ENCODE assay signal across 11 cellular contexts in the genomic region with DNA sequence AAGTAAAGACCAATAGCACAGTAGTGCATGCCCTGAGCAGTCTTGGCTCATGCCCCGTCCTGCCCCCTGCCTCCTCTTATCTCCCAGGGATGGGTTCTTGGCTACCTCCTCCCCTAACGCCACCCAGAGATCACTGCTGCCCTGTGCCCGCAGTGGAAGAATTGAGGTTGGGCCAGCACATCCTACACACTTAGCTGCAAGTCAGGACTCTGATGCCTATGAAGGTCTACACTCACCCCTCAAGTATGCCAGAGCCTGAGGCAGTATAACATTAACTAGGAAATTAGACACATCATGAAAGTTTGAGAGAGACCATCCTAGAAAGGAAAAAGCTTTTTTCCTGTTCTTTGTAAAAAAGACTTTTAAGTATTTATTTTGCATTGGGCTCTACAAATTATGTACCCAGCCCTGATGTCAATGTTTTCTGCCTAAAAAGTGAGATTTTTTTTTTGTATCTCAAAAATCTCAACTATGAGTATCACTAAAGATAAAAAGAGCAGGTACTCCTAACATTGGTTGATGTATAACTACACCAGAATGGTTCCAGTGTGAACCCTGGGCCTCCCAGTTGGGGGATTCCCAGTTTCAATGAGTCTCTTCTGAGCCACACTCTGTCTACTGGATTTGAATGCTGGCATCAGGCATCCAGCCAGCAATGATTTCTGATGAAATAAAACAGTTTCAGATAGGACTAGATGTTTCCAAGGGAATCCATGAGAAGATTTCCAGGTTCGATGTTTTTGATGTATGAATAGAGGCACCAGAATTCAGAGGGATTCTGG.
DNase-seq lines count a peak whose midpoint lies in the region; ATAC-seq, FAIRE-seq and TF ChIP-seq lines count a peak whose summit lies in the region.
"Had no signal": no experiment of that assay in that cellular context is flagged by ENCODE, and none has a peak within 500 bp of the region (broad histone marks: within the 10 kb centered on the region; RNA-seq: fewer than 3 reads in every experiment).

No MANE protein-coding gene starts in this region.

- TF ChIP-seq CTCF in astrocyte (IDR thresholded peaks at IDR 0.05; ENCODE audit: insufficient read depth, low read depth, low read length): no peak

- H3K4me2 ChIP-seq in astrocyte (ENCODE audit: low read length): no peak overlapping the region
- H3K4me2 ChIP-seq: BLaER1, KMS-11 had no signal

- FAIRE-seq in astrocyte (lab: Jason Lieb, UNC): no peak

- H3K4me1 ChIP-seq in astrocyte (ENCODE audit: insufficient read depth, low read length): peaks cover 6% of the 10 kb centered on the region
- H3K4me1 ChIP-seq in stomach smooth muscle (ENCODE audit: control insufficient read depth, insufficient read depth, low read length): peaks cover 15% of the 10 kb centered on the region
- no peaks in the 10 kb centered on the region for H3K4me1 ChIP-seq in CD8-positive, alpha-beta memory T cell (ENCODE audit: insufficient read depth, low read length)
- H3K4me1 ChIP-seq: BLaER1 had no signal

- H3K9ac ChIP-seq in astrocyte (ENCODE audit: low read length) (no peak overlapping the region), stomach smooth muscle (ENCODE audit: low read length in 2 of 2) (no peak overlapping the region)
- H3K9ac ChIP-seq: BLaER1, KMS-11 had no signal

- peaks cover 5% of the 10 kb centered on the region for H3K9me3 Mint-ChIP-seq in astrocyte (ENCODE audit: unreplicated experiment)
- H3K9me3 Mint-ChIP-seq in CD8-positive, alpha-beta memory T cell: peaks cover 0 to 2% (median 0%) of the 10 kb centered on the region in 5 donors

- peaks cover 34% of the 10 kb centered on the region for H3K4me1 Mint-ChIP-seq in astrocyte (ENCODE audit: low read depth, unreplicated experiment)
- H3K4me1 Mint-ChIP-seq in CD8-positive, alpha-beta memory T cell: no peaks in the 10 kb centered on the region

- H3K4me3 Mint-ChIP-seq in astrocyte (ENCODE audit: unreplicated experiment): no peak overlapping the region
- H3K4me3 Mint-ChIP-seq in CD8-positive, alpha-beta memory T cell: no peak overlapping the region

- no peaks in the 10 kb centered on the region for H3K27me3 Mint-ChIP-seq in astrocyte (ENCODE audit: low read depth, unreplicated experiment)
- H3K27me3 Mint-ChIP-seq in CD8-positive, alpha-beta memory T cell: no peaks in the 10 kb centered on the region

- no peak overlapping the region for H3K4me3 ChIP-seq in astrocyte (ENCODE audit: insufficient read depth, low read depth, low read length)
- no peak overlapping the region for H3K4me3 ChIP-seq in stomach smooth muscle (ENCODE audit: low read length in 2 of 2)
- H3K4me3 ChIP-seq in CD8-positive, alpha-beta memory T cell (ENCODE audit: low read length): no peak overlapping the region
- H3K4me3 ChIP-seq: BLaER1 had no signal

- H3K27ac Mint-ChIP-seq in astrocyte (ENCODE audit: unreplicated experiment): peak overlapping the region; percentile 63
- no peak overlapping the region for H3K27ac Mint-ChIP-seq in CD8-positive, alpha-beta memory T cell

- DNase-seq in stimulated activated CD4-positive, alpha-beta T cell treated with anti-CD3 and anti-CD28 coated beads, Interleukin-15, amount 100 ng/mL, for 24 hours: peak; percentile 24
- DNase-seq in stimulated activated CD4-positive, alpha-beta T cell treated with anti-CD3 and anti-CD28 coated beads, Interleukin-4, amount 100 ng/mL, for 4 hours: no peak
- DNase-seq in astrocyte (ENCODE audit: low read depth): no peak
- DNase-seq in mucosa of gallbladder (ENCODE audit: low spot score): no peak
- DNase-seq in CD8-positive, alpha-beta memory T cell: no peak
- DNase-seq: caudate nucleus had no signal

- CTCF ChIA-PET in CD8-positive, alpha-beta memory T cell (lab: Charles Lee): no interaction called here

- ATAC-seq in HG03045 (IDR thresholded peaks at IDR 0.05; ENCODE audit: unreplicated experiment) (peak; percentile 53), GM21367 (IDR thresholded peaks at IDR 0.05; ENCODE audit: unreplicated experiment) (no peak)

- H3K9me3 ChIP-seq in astrocyte (ENCODE audit: insufficient read depth, low read depth, low read length) (no peaks in the 10 kb centered on the region), stomach smooth muscle (ENCODE audit: control insufficient read depth in 2 of 2, low read length in 2 of 2) (no peaks in the 10 kb centered on the region)
- H3K9me3 ChIP-seq in CD8-positive, alpha-beta memory T cell (ENCODE audit: low read length): no peaks in the 10 kb centered on the region
- H3K9me3 ChIP-seq: BLaER1 had no signal

- no peaks in the 10 kb centered on the region for H4K20me1 ChIP-seq in astrocyte (ENCODE audit: insufficient read depth, low read length)
- H4K20me1 ChIP-seq: BLaER1 had no signal

- H3K36me3 ChIP-seq in astrocyte (ENCODE audit: insufficient read depth, low read length) (no peaks in the 10 kb centered on the region), stomach smooth muscle (ENCODE audit: control insufficient read depth in 2 of 2, insufficient read depth in 2 of 2, low read length in 2 of 2) (no peaks in the 10 kb centered on the region)
- H3K36me3 ChIP-seq in CD8-positive, alpha-beta memory T cell (ENCODE audit: insufficient read depth, low read length): no peaks in the 10 kb centered on the region
- H3K36me3 ChIP-seq: BLaER1 had no signal

- no peaks in the 10 kb centered on the region for H3K79me2 ChIP-seq in astrocyte (ENCODE audit: insufficient read depth, low read length)

- POLR2A ChIA-PET in CD8-positive, alpha-beta memory T cell (lab: Charles Lee): no interaction called here

- no peaks in the 10 kb centered on the region for H3K36me3 Mint-ChIP-seq in astrocyte (ENCODE audit: low read depth, unreplicated experiment)
- H3K36me3 Mint-ChIP-seq in CD8-positive, alpha-beta memory T cell: no peaks in the 10 kb centered on the region

- H3K27ac ChIP-seq in astrocyte (ENCODE audit: low read depth, low read length): no peak overlapping the region
- H3K27ac ChIP-seq in stomach smooth muscle (ENCODE audit: low read length): peak overlapping the region; percentile 42
- no peak overlapping the region for H3K27ac ChIP-seq in CD8-positive, alpha-beta memory T cell (ENCODE audit: low read depth, low read length)
- H3K27ac ChIP-seq: BLaER1, KMS-11 had no signal

- no peak overlapping the region for H2AFZ ChIP-seq in astrocyte (ENCODE audit: low read depth, low read length)

- H3K27me3 ChIP-seq in astrocyte (ENCODE audit: insufficient read depth, low read length) (no peaks in the 10 kb centered on the region), stomach smooth muscle (ENCODE audit: control insufficient read depth in 1 of 2, insufficient read depth in 2 of 2, low read length in 2 of 2) (no peaks in the 10 kb centered on the region)
- no peaks in the 10 kb centered on the region for H3K27me3 ChIP-seq in CD8-positive, alpha-beta memory T cell (ENCODE audit: insufficient read depth, low read length, poor library complexity, severe bottlenecking)
- H3K27me3 ChIP-seq: BLaER1 had no signal
